In the genomic region with DNA sequence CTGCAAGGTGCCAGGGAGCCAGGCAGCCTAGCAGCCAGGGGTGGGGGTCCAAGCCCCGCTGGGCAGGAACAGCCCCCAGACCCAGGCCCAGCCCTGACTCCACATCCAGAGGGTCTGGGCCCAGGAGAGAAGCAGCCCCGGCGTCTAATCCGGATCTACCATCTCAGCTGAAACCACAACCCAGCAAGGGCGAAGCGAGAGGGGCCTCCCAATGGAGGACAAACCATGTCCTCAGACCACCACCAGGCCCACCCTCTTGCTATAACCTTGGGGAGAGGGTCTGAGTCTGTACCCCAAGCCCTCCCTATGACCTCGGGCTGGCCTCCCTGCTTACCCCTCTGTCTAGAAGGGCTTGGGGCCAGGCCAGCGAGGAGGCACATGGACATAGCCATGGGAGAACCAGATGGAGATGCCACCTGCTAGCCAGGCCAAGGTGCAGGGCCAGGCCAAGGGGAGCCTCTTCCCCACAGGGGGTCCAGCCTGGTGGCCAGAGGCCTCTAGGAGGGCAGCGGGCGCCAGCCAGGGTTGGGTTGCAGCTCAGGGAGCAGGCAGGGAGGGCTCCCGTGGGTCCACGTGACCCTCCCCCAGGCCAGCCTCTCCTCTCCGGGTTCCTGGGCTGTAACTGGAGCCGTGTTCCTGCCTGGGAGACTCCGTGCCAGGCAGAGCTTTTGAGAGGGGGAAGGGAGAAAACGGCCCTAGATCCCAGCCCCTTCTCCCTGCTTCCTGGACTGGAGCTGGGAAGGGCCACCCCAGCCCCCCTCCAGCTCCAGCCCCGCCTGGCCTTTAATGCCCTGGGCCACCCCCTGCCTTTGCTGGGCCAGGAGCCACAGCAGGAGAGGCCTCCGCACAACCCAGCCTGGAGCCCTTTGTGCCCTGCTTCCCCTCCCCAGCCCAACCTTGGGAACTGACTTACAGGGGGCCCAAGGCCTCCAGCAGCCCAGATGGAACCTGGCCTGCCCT, we compare ENCODE assay signal across 10 cellular contexts. TPM values are rescaled to one million over a fixed set of nuclear protein-coding genes. Genes with fewer than 3 reads are reported as not detected.
DNase-seq lines count a peak whose midpoint lies in the region; ATAC-seq and TF ChIP-seq lines count a peak whose summit lies in the region.
"Had no signal": no experiment of that assay in that cellular context is flagged by ENCODE, and none has a peak within 500 bp of the region (broad histone marks: within the 10 kb centered on the region; RNA-seq: fewer than 3 reads in every experiment).

No MANE protein-coding gene starts in this region.

- no peak overlapping the region for H4K91ac ChIP-seq in H9 (ENCODE audit: insufficient read length, low read depth, low read length)

- BruUV-seq in OCI-LY7 (replicated peaks; lab: Mats Ljungman, UMichigan), result no TSS peak

- H3K56ac ChIP-seq in H9 (ENCODE audit: insufficient read length, low read depth, low read length), result no peak overlapping the region

- H3K27me3 ChIP-seq in H9 (ENCODE audit: insufficient read depth, low read length), result peaks cover 12% of the 10 kb centered on the region; the same call in 1 of the 2 replicates
- peaks cover 0 to 29% (median 0%) of the 10 kb centered on the region in 9 donors for H3K27me3 ChIP-seq in heart left ventricle

- no peak overlapping the region for H3K9ac ChIP-seq in H9 (ENCODE audit: extremely low read depth, insufficient read length, low read length)

- H3K18ac ChIP-seq in H9 (ENCODE audit: insufficient read length, low read depth, low read length), result no peak overlapping the region

- no peaks in the 10 kb centered on the region for H3K36me3 ChIP-seq in heart left ventricle
- H3K36me3 ChIP-seq in OCI-LY7 (ENCODE audit: insufficient read depth, low read length), result no peaks in the 10 kb centered on the region

- H3K4me3 Mint-ChIP-seq in H9, result no peak overlapping the region; a peak in 1 of 5 replicates

- H3K36me3 Mint-ChIP-seq in H9 (ENCODE audit: insufficient read depth in 1 of 3, low read depth in 3 of 3), result no peaks in the 10 kb centered on the region
- H3K36me3 Mint-ChIP-seq: activated naive CD4-positive, alpha-beta T cell treated with anti-CD3 and anti-CD28 coated beads, Interleukin-2, amount 50 U/mL, for 72 hours had no signal

- DNase-seq in H9 (peak; percentile 26), NCI-H69 (lab: John Stamatoyannopoulos, UW) (peak; percentile 52), heart left ventricle (peak in 3 of 5 donors; percentile 45 to 67 (median 60)), retinal pigment epithelial cell (ENCODE audit: low read depth) (peak; percentile 73), OCI-LY7 (ENCODE audit: low spot score) (no peak), middle frontal gyrus (ENCODE audit: extremely low spot score, low spot score) (no peak)
- DNase-seq in stimulated activated CD4-positive, alpha-beta T cell treated with anti-CD3 and anti-CD28 coated beads, Interleukin-2, amount 100 ng/mL, for 48 hours, result no peak
- DNase-seq: SW 1271 had no signal

- H3K4me2 ChIP-seq in H9 (ENCODE audit: insufficient read depth, insufficient read length, low read length), result no peak overlapping the region
- no peak overlapping the region for H3K4me2 ChIP-seq in OCI-LY7 (ENCODE audit: low read length)

- no peak overlapping the region for H4K5ac ChIP-seq in H9 (ENCODE audit: insufficient read length, low read depth, low read length)

- H3K9me3 Mint-ChIP-seq in H9, result no peaks in the 10 kb centered on the region
- H3K9me3 Mint-ChIP-seq: activated naive CD4-positive, alpha-beta T cell treated with anti-CD3 and anti-CD28 coated beads, Interleukin-2, amount 50 U/mL, for 72 hours had no signal

- no peak overlapping the region for H2AFZ ChIP-seq in H9 (ENCODE audit: low read length)
- H2AFZ ChIP-seq in OCI-LY7 (ENCODE audit: low read length), result no peak overlapping the region

- H4K20me1 ChIP-seq in H9 (ENCODE audit: control insufficient read depth, insufficient read depth, insufficient read length) (no peaks in the 10 kb centered on the region), OCI-LY7 (ENCODE audit: insufficient read depth, low read length) (no peaks in the 10 kb centered on the region)

- H3K79me2 ChIP-seq in H9 (ENCODE audit: insufficient read depth, low read length) (no peaks in the 10 kb centered on the region), OCI-LY7 (ENCODE audit: insufficient read depth, low read depth, low read length) (no peaks in the 10 kb centered on the region)

- peak in 2 of 4 donors; percentile 24 to 34 for ATAC-seq in heart left ventricle
- ATAC-seq in HG02885 (IDR thresholded peaks at IDR 0.05; ENCODE audit: poor library complexity, unreplicated experiment), result no peak

- no peak overlapping the region for H3T11ph ChIP-seq in H9 (ENCODE audit: low read length)

- peaks cover 20% of the 10 kb centered on the region for H3K27me3 Mint-ChIP-seq in H9 (ENCODE audit: low read depth)

- no peak overlapping the region for H2BK20ac ChIP-seq in H9 (ENCODE audit: low read depth, low read length, poor library complexity, severe bottlenecking)

- H2AK5ac ChIP-seq in H9 (ENCODE audit: insufficient read length, low read length), result no peak overlapping the region

- no peak overlapping the region for H2BK5ac ChIP-seq in H9 (ENCODE audit: insufficient read length, low read length)

- no peak overlapping the region for H3K14ac ChIP-seq in H9 (ENCODE audit: insufficient read depth, low read length)

- no peaks in the 10 kb centered on the region for H3K79me1 ChIP-seq in H9 (ENCODE audit: insufficient read depth, low read depth, low read length, poor library complexity, severe bottlenecking)

- no peak overlapping the region for H2BK120ac ChIP-seq in H9 (ENCODE audit: low read depth, low read length, poor library complexity, severe bottlenecking)

- H3K23me2 ChIP-seq in H9 (ENCODE audit: insufficient read length, low read depth, low read length, poor library complexity, severe bottlenecking), result peaks cover 15% of the 10 kb centered on the region

- CTCF ChIA-PET in OCI-LY7 (lab: Charles Lee; ENCODE audit: unreplicated experiment), result no interaction called here

- POLR2A ChIA-PET in OCI-LY7 (lab: Charles Lee), result no interaction called here

- intact Hi-C loops in heart left ventricle (cut with DNase I) (loop anchor here in 5 of 10 donors (1.0 to 10.0 kb wide), 5 partner anchors 157 to 463 kb away; a partner anchor contains a TSS), OCI-LY7 (cut with micrococcal nuclease; ENCODE audit: unreplicated experiment) (no loop called here)

- H3K9me2 ChIP-seq in OCI-LY7 (ENCODE audit: insufficient read depth, low read length), result no peaks in the 10 kb centered on the region

- H2BK15ac ChIP-seq in H9 (ENCODE audit: low read depth, low read length), result no peak overlapping the region

- H3K4me1 ChIP-seq in H9 (ENCODE audit: insufficient read depth, low read length) (no peaks in the 10 kb centered on the region), heart left ventricle (peaks cover 0 to 61% (median 33%) of the 10 kb centered on the region in 12 donors), OCI-LY7 (ENCODE audit: insufficient read depth, low read length, poor library complexity, severe bottlenecking) (no peaks in the 10 kb centered on the region)

- TF ChIP-seq POLR2A in heart left ventricle (IDR thresholded peaks at IDR 0.05), result no peak

- H3K9me3 ChIP-seq in H9 (ENCODE audit: control insufficient read depth, low read depth, low read length) (no peaks in the 10 kb centered on the region), heart left ventricle (no peaks in the 10 kb centered on the region), OCI-LY7 (ENCODE audit: low read length) (no peaks in the 10 kb centered on the region)

- no peak overlapping the region for H2BK12ac ChIP-seq in H9 (ENCODE audit: insufficient read length, low read depth, low read length)

- H3K23ac ChIP-seq in H9 (ENCODE audit: insufficient read length, low read depth, low read length), result no peak overlapping the region

- no peak overlapping the region for H3K27ac Mint-ChIP-seq in H9
- H3K27ac Mint-ChIP-seq: activated naive CD4-positive, alpha-beta T cell treated with anti-CD3 and anti-CD28 coated beads, Interleukin-2, amount 50 U/mL, for 72 hours had no signal

- TF ChIP-seq CTCF in H9 (conservative IDR thresholded peaks at IDR 0.05) (no peak), heart left ventricle (IDR thresholded peaks at IDR 0.05) (no peak), retinal pigment epithelial cell (conservative IDR thresholded peaks at IDR 0.05; ENCODE audit: low read depth, low read length) (no peak), OCI-LY7 (conservative IDR thresholded peaks at IDR 0.05; ENCODE audit: low read length) (no peak)

- no peak overlapping the region for H4K8ac ChIP-seq in H9 (replicated peaks; ENCODE audit: insufficient read length, low read depth, low read length)

- H3K4me3 ChIP-seq in heart left ventricle, result peak overlapping the region in 6 of 12 donors; percentile 59 to 73 (median 64)
- H3K4me3 ChIP-seq in retinal pigment epithelial cell (ENCODE audit: low read length), result peak overlapping the region; percentile 62
- H3K4me3 ChIP-seq in OCI-LY7 (ENCODE audit: low read depth, low read length, poor library complexity, severe bottlenecking), result no peak overlapping the region

- WGBS in H9 (ENCODE audit: extremely low coverage, insufficient read length, low lambda C conversion rate), result no CpG with 5 or more reads among the region's 18 CpGs
- WGBS in heart left ventricle, 4 donors, result 72 to 85% (median 80%) methylated on average over 9 to 18 of the region's 18 CpGs

- peaks cover 10 to 16% of the 10 kb centered on the region in 2 experiments for H3K4me1 Mint-ChIP-seq in H9

- no peak overlapping the region for H3K4ac ChIP-seq in H9 (ENCODE audit: low read depth, low read length)

- H3K27ac ChIP-seq in H9 (ENCODE audit: insufficient read length, low read depth, low read length) (no peak overlapping the region), heart left ventricle (peak overlapping the region in 9 of 12 donors; percentile 34 to 95 (median 89)), OCI-LY7 (ENCODE audit: low read depth, low read length, poor library complexity, severe bottlenecking) (no peak overlapping the region)

RNA-seq across cellular contexts. Expression of a gene that starts 2.5 kb away (rescaled TPM):
- total RNA-seq in H9 (2021), result 0.66 and 0.77 TPM in 2 replicates
- total RNA-seq in heart left ventricle, result 10 to 100 TPM in 4 of 9 donors, 1 to 10 TPM in 4, under 1 TPM in 1; 0.54 to 29.8 (median 2.5) TPM
- 1 to 10 TPM in 1 of 2 donors, under 1 TPM in 1; 0.54 to 1.3 TPM for polyA plus RNA-seq in heart left ventricle
- not detected in 2 replicates for total RNA-seq in OCI-LY7 (2014; rRNA removed; shearing (Covaris generic))
- total RNA-seq in OCI-LY7 (2022), result not detected in 2 replicates
- total RNA-seq: activated naive CD4-positive, alpha-beta T cell treated with anti-CD3 and anti-CD28 coated beads, Interleukin-2, amount 50 U/mL, for 72 hours had no signal

Comparison
In these comparisons a context has a peak if more than half of its experiments do, and no peak if none do; other contexts are left out.
1. DNase-seq: peak in H9 (single experiment), NCI-H69 (single experiment), heart left ventricle (3 of 5) and retinal pigment epithelial cell (single experiment); none in OCI-LY7 (single experiment), middle frontal gyrus (single experiment) and stimulated activated CD4-positive, alpha-beta T cell treated with anti-CD3 and anti-CD28 coated beads, Interleukin-2, amount 100 ng/mL, for 48 hours (0 of 2).
2. H3K27ac ChIP-seq: peak in heart left ventricle (9 of 12); none in H9 (single experiment) and OCI-LY7 (single experiment).